In genomic region chr11:14237333-14237988, GRCh38 we compare ENCODE assay signal across 11 cellular contexts.
DNase-seq lines count a peak whose midpoint lies in the region; ATAC-seq, FAIRE-seq and TF ChIP-seq lines count a peak whose summit lies in the region.
"Had no signal": no experiment of that assay in that cellular context is flagged by ENCODE, and none has a peak within 500 bp of the region (broad histone marks: within the 10 kb centered on the region; RNA-seq: fewer than 3 reads in every experiment).

No MANE protein-coding gene starts in this region.

- H3K27me3 Mint-ChIP-seq in endodermal cell (ENCODE audit: insufficient read depth): peaks cover 18% of the 10 kb centered on the region

- DNase-seq in GM13977 (ENCODE audit: low spot score) (peak; percentile 78), H1 (ENCODE audit: low read depth in 1 of 2, low spot score in 2 of 2) (no peak), endodermal cell (no peak), HuH-7 (ENCODE audit: low spot score) (no peak), MG63 (no peak), NCI-H446 (lab: John Stamatoyannopoulos, UW) (no peak)
- DNase-seq: activated T-cell treated with anti-CD3 and anti-CD28 coated beads, Interleukin-2, amount 50 U/mL, for 4 hours; NCI-H2227 treated with DMSO at 0.1 percent for 48 hours had no signal

- no peak overlapping the region for H3K4ac ChIP-seq in H1 (replicated peaks; ENCODE audit: insufficient read length, low read depth, low read length)

- H3K27ac Mint-ChIP-seq in endodermal cell: no peak overlapping the region

- no peak for TF ChIP-seq POLR2A in H1 (IDR thresholded peaks at IDR 0.05; ENCODE audit: control extremely low read depth in 1 of 2, low read depth in 2 of 2, low read length in 2 of 2)

- H3K79me2 ChIP-seq in H1 (ENCODE audit: control insufficient read depth in 1 of 2, insufficient read depth in 2 of 2, low read length in 2 of 2): no peaks in the 10 kb centered on the region

- H3K4me1 ChIP-seq in H1 (replicated peaks in 1 of 4; ENCODE audit: control insufficient read depth in 3 of 4, insufficient read depth in 4 of 4, low read length in 3 of 4) (peaks cover 0 to under 1% (median 0%) of the 10 kb centered on the region in 4 experiments; a peak in 1 of 7 replicates), endodermal cell (ENCODE audit: control insufficient read depth, insufficient read depth, low read length) (no peaks in the 10 kb centered on the region)

- in situ Hi-C loops in GM13977 (cut with MboI; ENCODE audit: low pct_unique_long_range_greater_than_20kb, low sequenced_read_pairs, unreplicated experiment): no loop called here

- H3K23ac ChIP-seq in H1 (ENCODE audit: insufficient read length): no peak overlapping the region

- H2AFZ ChIP-seq in H1 (ENCODE audit: low read length): 0 out of 2 replicates have a peak overlapping the region, but pooled peaks have one; percentile 3

- no peak overlapping the region for H4K5ac ChIP-seq in H1 (ENCODE audit: insufficient read length, low read depth, low read length)

- no peak overlapping the region for H3K18ac ChIP-seq in H1 (ENCODE audit: extremely low read depth, low read length)

- H4K91ac ChIP-seq in H1 (replicated peaks; ENCODE audit: insufficient read length, low read length): no peak overlapping the region

- no peaks in the 10 kb centered on the region for H3K4me1 Mint-ChIP-seq in endodermal cell

- H2BK5ac ChIP-seq in H1 (ENCODE audit: low read depth, low read length): no peak overlapping the region

- no peak overlapping the region for H3K14ac ChIP-seq in H1 (ENCODE audit: insufficient read length)

- no peaks in the 10 kb centered on the region for H3K79me1 ChIP-seq in H1 (ENCODE audit: low read depth, low read length)

- FAIRE-seq in H1 (lab: Jason Lieb, UNC): no peak

- WGBS in H1 (ENCODE audit: extremely low coverage in 1 of 2, insufficient coverage in 1 of 2, insufficient read length in 1 of 2, insufficient replicate concordance in 2 of 2, low coverage in 1 of 2, low lambda C conversion rate in 2 of 2, missing lambda C conversion rate in 1 of 2), 2 experiments: 89% methylated on average over 9 of the region's 9 CpGs; no CpG with 5 or more reads in 1 of the 2 experiments
- 85 to 93% methylated on average over 9 of the region's 9 CpGs for WGBS in endodermal cell (ENCODE audit: insufficient coverage in 1 of 2, insufficient read length in 1 of 2), 2 experiments

- H3K23me2 ChIP-seq in H1 (ENCODE audit: low read depth, low read length): no peaks in the 10 kb centered on the region

- H3K4me2 ChIP-seq in H1 (ENCODE audit: insufficient read depth in 1 of 2, low read depth in 2 of 2, low read length in 2 of 2): no peak overlapping the region

- POLR2A ChIA-PET in H1 (lab: Charles Lee; ENCODE audit: partially characterized antibody): no interaction called here

- no peak overlapping the region for H2BK12ac ChIP-seq in H1 (ENCODE audit: low read depth, low read length)

- H4K8ac ChIP-seq in H1 (ENCODE audit: extremely low read depth, insufficient read depth, low read length): no peak overlapping the region

- H3K27ac ChIP-seq in H1 (ENCODE audit: low read depth, low read length): no peak overlapping the region
- H3K27ac ChIP-seq in endodermal cell (ENCODE audit: low read depth, low read length): no peak overlapping the region

- no peak overlapping the region for H3K4me3 Mint-ChIP-seq in endodermal cell
- H3K4me3 Mint-ChIP-seq: activated T-cell treated with anti-CD3 and anti-CD28 coated beads, Interleukin-2, amount 50 U/mL, for 4 hours; neural crest cell had no signal

- no peak for TF ChIP-seq RAD21 in H1 (IDR thresholded peaks at IDR 0.05 in 1 of 2, conservative IDR thresholded peaks at IDR 0.05 in 1 of 2; ENCODE audit: low read depth in 2 of 2, low read length in 2 of 2)

- H2AK5ac ChIP-seq in H1 (ENCODE audit: low read depth, low read length): no peak overlapping the region

- H3K36me3 ChIP-seq in H1 (ENCODE audit: control insufficient read depth in 2 of 4, insufficient read depth in 4 of 4, low read length in 3 of 4) (no peaks in the 10 kb centered on the region), endodermal cell (ENCODE audit: control insufficient read depth, insufficient read depth, low read length) (no peaks in the 10 kb centered on the region), MG63 (no peaks in the 10 kb centered on the region)

- H3K9me3 Mint-ChIP-seq in endodermal cell: no peaks in the 10 kb centered on the region
- H3K9me3 Mint-ChIP-seq: activated T-cell treated with anti-CD3 and anti-CD28 coated beads, Interleukin-2, amount 50 U/mL, for 4 hours had no signal

- H3K36me3 Mint-ChIP-seq in endodermal cell (ENCODE audit: low read depth): no peaks in the 10 kb centered on the region

- no peak overlapping the region for H2BK15ac ChIP-seq in H1 (ENCODE audit: low read length)

- TF ChIP-seq CTCF in GM13977 (IDR thresholded peaks at IDR 0.05; ENCODE audit: extremely low read depth, insufficient read depth, missing control alignments): no peak
- no peak for TF ChIP-seq CTCF in H1 (IDR thresholded peaks at IDR 0.05; ENCODE audit: control extremely low read depth in 1 of 3, insufficient read depth in 1 of 3, low read depth in 1 of 3, low read length in 3 of 3)
- no peak for TF ChIP-seq CTCF in endodermal cell (conservative IDR thresholded peaks at IDR 0.05)

- H3K27me3 ChIP-seq in H1 (replicated peaks in 1 of 4; ENCODE audit: control insufficient read depth in 3 of 4, extremely low read depth in 1 of 4, insufficient read depth in 3 of 4, low read length in 3 of 4) (peaks cover 0 to 3% (median 0%) of the 10 kb centered on the region in 4 experiments; a peak in 1 of 7 replicates), endodermal cell (ENCODE audit: control insufficient read depth, insufficient read depth, low read length, poor library complexity, severe bottlenecking) (no peaks in the 10 kb centered on the region), MG63 (no peaks in the 10 kb centered on the region)

- H3K56ac ChIP-seq in H1 (replicated peaks; ENCODE audit: insufficient read length, low read depth, low read length): no peak overlapping the region

- H3K4me3 ChIP-seq in H1 (ENCODE audit: extremely low read depth in 1 of 4, insufficient read depth in 2 of 4, low read depth in 3 of 4, low read length in 4 of 4) (no peak overlapping the region), endodermal cell (ENCODE audit: low read length) (no peak overlapping the region), MG63 (no peak overlapping the region)

- CTCF ChIA-PET in H1 (lab: Charles Lee; ENCODE audit: partially characterized antibody): interaction anchor here (1.0 to 5.9 kb wide), 9 partner anchors 7 to 465 kb away, joined by 3 to 32 read pairs (median 4); no protein-coding TSS in a partner anchor

- no peak overlapping the region for H3K9ac ChIP-seq in H1 (replicated peaks in 1 of 4; ENCODE audit: extremely low read depth in 1 of 4, low read depth in 3 of 4, low read length in 3 of 4)
- no peak overlapping the region for H3K9ac ChIP-seq in endodermal cell (ENCODE audit: extremely low read depth, low read length, poor library complexity, severe bottlenecking)

- ATAC-seq in GM21367 (IDR thresholded peaks at IDR 0.05; ENCODE audit: unreplicated experiment) (peak; percentile 98), HG03280 (IDR thresholded peaks at IDR 0.05; ENCODE audit: unreplicated experiment) (peak; percentile 95)
- ATAC-seq: activated T-cell treated with anti-CD3 and anti-CD28 coated beads, Interleukin-2, amount 50 U/mL, for 4 hours had no signal

- H3K9me3 ChIP-seq in H1 (ENCODE audit: insufficient read depth in 2 of 2, low read depth in 1 of 2, low read length in 1 of 2): no peaks in the 10 kb centered on the region
- H3K9me3 ChIP-seq in endodermal cell (ENCODE audit: control insufficient read depth, low read length): no peaks in the 10 kb centered on the region
- H3K9me3 ChIP-seq in MG63: no peaks in the 10 kb centered on the region

- TF ChIP-seq EP300 in H1 (IDR thresholded peaks at IDR 0.05; ENCODE audit: borderline replicate concordance in 1 of 2, low read depth in 2 of 2, low read length in 2 of 2): no peak

- no peak overlapping the region for H2BK120ac ChIP-seq in H1 (replicated peaks; ENCODE audit: low read depth, low read length)

- no peaks in the 10 kb centered on the region for H4K20me1 ChIP-seq in H1 (replicated peaks in 1 of 2; ENCODE audit: control insufficient read depth in 1 of 2, insufficient read depth in 2 of 2, low read length in 2 of 2)

- no peak overlapping the region for H2BK20ac ChIP-seq in H1 (ENCODE audit: low read length)

TF ChIP-seq in H1, 55 proteins besides CTCF, POLR2A, EP300 and RAD21:
- TF ChIP-seq CTBP2 (IDR thresholded peaks at IDR 0.05; ENCODE audit: borderline replicate concordance, insufficient read depth, insufficient read length, low read length): no peak
